In the genomic region with DNA sequence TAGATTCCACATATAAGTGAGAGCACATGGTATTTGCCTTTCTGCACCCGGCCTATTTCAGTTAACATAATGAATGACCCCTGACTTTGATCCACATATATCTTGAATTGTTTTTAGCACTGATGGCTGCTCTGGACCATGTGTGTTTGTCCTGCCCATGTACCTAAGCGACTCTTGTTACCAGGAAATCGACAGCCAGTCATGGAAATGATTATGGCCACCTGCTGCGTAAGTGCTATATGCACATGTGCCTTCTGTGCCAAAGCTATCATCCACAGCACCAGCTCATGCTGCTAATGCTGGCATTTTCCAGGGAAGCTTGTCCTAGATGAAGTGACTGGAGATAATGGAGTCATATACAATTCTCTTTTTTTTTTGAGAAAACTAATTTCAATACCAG, we compare ENCODE assay signal across 18 cellular contexts.
DNase-seq lines count a peak whose midpoint lies in the region; ATAC-seq and TF ChIP-seq lines count a peak whose summit lies in the region.
"Had no signal": no experiment of that assay in that cellular context is flagged by ENCODE, and none has a peak within 500 bp of the region (broad histone marks: within the 10 kb centered on the region; RNA-seq: fewer than 3 reads in every experiment).

No MANE protein-coding gene starts in this region.

- ATAC-seq in HG03442 (IDR thresholded peaks at IDR 0.05; ENCODE audit: unreplicated experiment) (no peak), mucosa of descending colon (no peak), GM18870 (IDR thresholded peaks at IDR 0.05; ENCODE audit: unreplicated experiment) (no peak)
- ATAC-seq: HepG2, T-helper 17 cell had no signal

- H2BK120ac ChIP-seq in neuronal stem cell (ENCODE audit: low read depth, low read length) = no peak overlapping the region

- H2BK12ac ChIP-seq in neuronal stem cell (ENCODE audit: low read length) = no peak overlapping the region

- H3K18ac ChIP-seq in neuronal stem cell (ENCODE audit: low read length) = no peak overlapping the region

- H3K27ac ChIP-seq in neuronal stem cell (replicated peaks; ENCODE audit: low read length) (no peak overlapping the region), endodermal cell (ENCODE audit: low read depth, low read length) (no peak overlapping the region)
- H3K27ac ChIP-seq: brain microvascular endothelial cell, SJSA1 had no signal

- H3K79me1 ChIP-seq in neuronal stem cell (ENCODE audit: low read depth, low read length) = no peaks in the 10 kb centered on the region

- no peak overlapping the region for H3K14ac ChIP-seq in neuronal stem cell (ENCODE audit: low read length)

- H3K23ac ChIP-seq in neuronal stem cell (ENCODE audit: low read depth, low read length, poor library complexity) = no peak overlapping the region

- no CpG with 5 or more reads among the region's 4 CpGs for WGBS in neuronal stem cell (ENCODE audit: extremely low coverage in 2 of 2, insufficient read length in 2 of 2, insufficient replicate concordance in 1 of 2), 2 donors
- WGBS in endodermal cell (ENCODE audit: insufficient coverage in 1 of 2, insufficient read length in 1 of 2), 2 experiments = 93 to 94% methylated on average over 4 of the region's 4 CpGs

- peaks cover 9% of the 10 kb centered on the region for H3K4me1 Mint-ChIP-seq in endodermal cell
- H3K4me1 Mint-ChIP-seq: activated CD4-positive, alpha-beta T cell treated with anti-CD3 and anti-CD28 coated beads, Interleukin-2, amount 10 ng/mL, durations not matched to agents 7 days and 5 days; CD8-positive, alpha-beta memory T cell had no signal

- H3K9me3 ChIP-seq in neuronal stem cell (replicated peaks in 1 of 2; ENCODE audit: control insufficient read depth in 2 of 2, insufficient read depth in 1 of 2, low read depth in 1 of 2, low read length in 2 of 2) (peaks cover 0 to 2% of the 10 kb centered on the region in 2 donors), mucosa of descending colon (no peaks in the 10 kb centered on the region), endodermal cell (ENCODE audit: control insufficient read depth, low read length) (peaks cover 7% of the 10 kb centered on the region)
- H3K9me3 ChIP-seq: SJSA1 had no signal

- peak overlapping the region; percentile 9 for H2BK15ac ChIP-seq in neuronal stem cell (ENCODE audit: low read length)

- H3K9me3 Mint-ChIP-seq in endodermal cell = no peaks in the 10 kb centered on the region
- H3K9me3 Mint-ChIP-seq: activated CD4-positive, alpha-beta T cell treated with anti-CD3 and anti-CD28 coated beads, Interleukin-2, amount 10 ng/mL, durations not matched to agents 7 days and 5 days; CD8-positive, alpha-beta memory T cell had no signal

- no peak overlapping the region for H2AK5ac ChIP-seq in neuronal stem cell (ENCODE audit: low read depth, low read length)

- no peak overlapping the region for H2BK5ac ChIP-seq in neuronal stem cell (ENCODE audit: low read length)

- H2AFZ ChIP-seq in neuronal stem cell (ENCODE audit: low read length) = no peak overlapping the region

- H3K4me1 ChIP-seq in neuronal stem cell (ENCODE audit: control insufficient read depth in 2 of 2, insufficient read depth in 1 of 2, low read depth in 1 of 2, low read length in 2 of 2) = peaks cover 0 to 2% of the 10 kb centered on the region in 2 donors
- no peaks in the 10 kb centered on the region for H3K4me1 ChIP-seq in mucosa of descending colon (ENCODE audit: low read depth)
- H3K4me1 ChIP-seq in endodermal cell (ENCODE audit: control insufficient read depth, insufficient read depth, low read length) = no peaks in the 10 kb centered on the region
- H3K4me1 ChIP-seq: SJSA1 had no signal

- H3K27me3 Mint-ChIP-seq in endodermal cell (ENCODE audit: insufficient read depth) = no peaks in the 10 kb centered on the region

- no peak overlapping the region for H3K4me2 ChIP-seq in neuronal stem cell (ENCODE audit: insufficient read depth, low read length, poor library complexity, severe bottlenecking)

- no peak overlapping the region for H3K9ac ChIP-seq in neuronal stem cell (ENCODE audit: low read depth, low read length, poor library complexity)
- no peak overlapping the region for H3K9ac ChIP-seq in endodermal cell (ENCODE audit: extremely low read depth, low read length, poor library complexity, severe bottlenecking)

- no peak overlapping the region for H4K8ac ChIP-seq in neuronal stem cell (ENCODE audit: low read depth, low read length)

- peaks cover 0 to 2% of the 10 kb centered on the region in 2 donors for H3K36me3 ChIP-seq in neuronal stem cell (replicated peaks in 1 of 2; ENCODE audit: control insufficient read depth in 2 of 2, insufficient read depth in 2 of 2, low read length in 2 of 2)
- no peaks in the 10 kb centered on the region for H3K36me3 ChIP-seq in mucosa of descending colon (ENCODE audit: low read depth)
- H3K36me3 ChIP-seq in endodermal cell (ENCODE audit: control insufficient read depth, insufficient read depth, low read length) = no peaks in the 10 kb centered on the region
- H3K36me3 ChIP-seq: brain microvascular endothelial cell, SJSA1 had no signal

- no peaks in the 10 kb centered on the region for H3K36me3 Mint-ChIP-seq in endodermal cell (ENCODE audit: low read depth)
- H3K36me3 Mint-ChIP-seq: CD8-positive, alpha-beta memory T cell had no signal

- H3K4ac ChIP-seq in neuronal stem cell (ENCODE audit: low read length) = no peak overlapping the region

- H3K27me3 ChIP-seq in neuronal stem cell (ENCODE audit: control insufficient read depth in 3 of 3, insufficient read depth in 3 of 3, low read depth in 1 of 3, low read length in 3 of 3) = peaks cover 0 to 3% (median 0%) of the 10 kb centered on the region in 3 experiments
- H3K27me3 ChIP-seq in endodermal cell (ENCODE audit: control insufficient read depth, insufficient read depth, low read length, poor library complexity, severe bottlenecking) = no peaks in the 10 kb centered on the region
- H3K27me3 ChIP-seq: brain microvascular endothelial cell, SJSA1 had no signal

- intact Hi-C loops in mucosa of descending colon (cut with DNase I, micrococcal nuclease) = no loop called here

- H3K4me3 ChIP-seq in neuronal stem cell (ENCODE audit: low read length in 2 of 2) = no peak overlapping the region
- no peak overlapping the region for H3K4me3 ChIP-seq in mucosa of descending colon
- H3K4me3 ChIP-seq in endodermal cell (ENCODE audit: low read length) = no peak overlapping the region
- H3K4me3 ChIP-seq: SJSA1 had no signal

- TF ChIP-seq CTCF in mucosa of descending colon (IDR thresholded peaks at IDR 0.05) (no peak), endodermal cell (conservative IDR thresholded peaks at IDR 0.05) (no peak)

- H3K27ac Mint-ChIP-seq in endodermal cell = no peak overlapping the region
- H3K27ac Mint-ChIP-seq: activated CD4-positive, alpha-beta T cell treated with anti-CD3 and anti-CD28 coated beads, Interleukin-2, amount 10 ng/mL, durations not matched to agents 7 days and 5 days; CD8-positive, alpha-beta memory T cell; HFFc6; T-helper 17 cell had no signal

- DNase-seq in NCI-H1092 (lab: John Stamatoyannopoulos, UW) (peak; percentile 90), NCI-H2029 treated with DMSO at 0.1 percent for 48 hours (lab: John Stamatoyannopoulos, UW) (peak; percentile 61), NCI-H524 treated with DMSO at 0.1 percent for 48 hours (lab: John Stamatoyannopoulos, UW) (peak; percentile 93), neuronal stem cell (ENCODE audit: low spot score) (no peak), mucosa of descending colon (no peak), endodermal cell (no peak)
- DNase-seq: activated CD4-positive, alpha-beta T cell treated with anti-CD3 and anti-CD28 coated beads, Interleukin-2, amount 10 ng/mL, durations not matched to agents 7 days and 5 days; activated effector memory CD4-positive, alpha-beta T cell treated with anti-CD3 and anti-CD28 coated beads, Interleukin-2, amount 50 U/mL, for 16 hours; brain microvascular endothelial cell; CD8-positive, alpha-beta memory T cell; EL; HFFc6; NCI-H226; T-helper 17 cell had no signal

- H4K91ac ChIP-seq in neuronal stem cell (ENCODE audit: low read depth, low read length, poor library complexity) = no peak overlapping the region

- H3K4me3 Mint-ChIP-seq in endodermal cell = no peak overlapping the region
- H3K4me3 Mint-ChIP-seq: activated CD4-positive, alpha-beta T cell treated with anti-CD3 and anti-CD28 coated beads, Interleukin-2, amount 10 ng/mL, durations not matched to agents 7 days and 5 days; CD8-positive, alpha-beta memory T cell; HFFc6; T-helper 17 cell had no signal

Comparison
In these comparisons a context has a peak if more than half of its experiments do, and no peak if none do; other contexts are left out.
1. DNase-seq: peak in NCI-H1092 (single experiment), NCI-H2029 treated with DMSO at 0.1 percent for 48 hours (single experiment) and NCI-H524 treated with DMSO at 0.1 percent for 48 hours (single experiment); none in neuronal stem cell (single experiment), mucosa of descending colon (0 of 3) and endodermal cell (single experiment).